Comparison of ENCODE assay signal across 1 cellular context in genomic region chr11:11988099-11988651, GRCh38.
TF ChIP-seq lines count a peak whose summit lies in the region.

No MANE protein-coding gene starts in this region.

TF ChIP-seq in GM23338, 12 proteins besides CTCF, POLR2A, EP300 and RAD21 (continued from another document):
- TF ChIP-seq ZNF462 (CRISPR knock-in tag; IDR thresholded peaks at IDR 0.05): no peak
- TF ChIP-seq EZH2 (IDR thresholded peaks at IDR 0.05; ENCODE audit: low read depth, unreplicated experiment): no peak
- TF ChIP-seq ZNF114 (CRISPR knock-in tag; IDR thresholded peaks at IDR 0.05): no peak
- TF ChIP-seq JUNB (IDR thresholded peaks at IDR 0.05; ENCODE audit: unreplicated experiment): no peak
- TF ChIP-seq ETS1 (IDR thresholded peaks at IDR 0.05): no peak
- no peak for TF ChIP-seq NANOG (IDR thresholded peaks at IDR 0.05; ENCODE audit: borderline replicate concordance)
- TF ChIP-seq ZNF331 (CRISPR knock-in tag; IDR thresholded peaks at IDR 0.05; ENCODE audit: low read depth): no peak
- no peak for TF ChIP-seq REST (IDR thresholded peaks at IDR 0.05; ENCODE audit: unreplicated experiment)
